ENCODE assay signal across 7 cellular contexts in genomic region chr3:143975549-143976152, GRCh38. TPM values are rescaled to one million over a fixed set of nuclear protein-coding genes. Genes with fewer than 3 reads are reported as not detected.
DNase-seq lines count a peak whose midpoint lies in the region; ATAC-seq, FAIRE-seq and TF ChIP-seq lines count a peak whose summit lies in the region.

No MANE protein-coding gene starts in this region.

- ATAC-seq in activated T-helper 17 cell treated with anti-CD3 and anti-CD28 coated beads, Interleukin-2, amount 50 U/mL, for 72 hours (replicated peaks): no peak
- no peak for ATAC-seq in stimulated activated naive CD8-positive, alpha-beta T cell treated with anti-CD3 and anti-CD28 coated beads, Interleukin-15, amount 100 ng/mL, for 72 hours
- no peak for ATAC-seq in esophagus mucosa

- H3K36me3 ChIP-seq in thyroid gland: no peaks in the 10 kb centered on the region

- H3K27me3 ChIP-seq in thyroid gland: no peaks in the 10 kb centered on the region

- peaks cover 22% of the 10 kb centered on the region for H3K4me1 Mint-ChIP-seq in activated T-helper 17 cell treated with anti-CD3 and anti-CD28 coated beads, Interleukin-2, amount 50 U/mL, for 72 hours
- peaks cover 37% of the 10 kb centered on the region for H3K4me1 Mint-ChIP-seq in stimulated activated naive CD8-positive, alpha-beta T cell treated with anti-CD3 and anti-CD28 coated beads, Interleukin-15, amount 100 ng/mL, for 72 hours

- no peak for TF ChIP-seq POLR2A in thyroid gland (IDR thresholded peaks at IDR 0.05)

- TF ChIP-seq CTCF in GM12864 (IDR thresholded peaks at IDR 0.05; ENCODE audit: low read depth, low read length, missing control alignments) (peak; percentile 48), thyroid gland (IDR thresholded peaks at IDR 0.05) (peak in 5 of 6 experiments; percentile 16 to 68 (median 52))

- intact Hi-C loops in thyroid gland (cut with DNase I): no loop called here

- H3K36me3 Mint-ChIP-seq in activated T-helper 17 cell treated with anti-CD3 and anti-CD28 coated beads, Interleukin-2, amount 50 U/mL, for 72 hours (ENCODE audit: low read depth): peaks cover 23% of the 10 kb centered on the region

- no peak overlapping the region for H3K27ac ChIP-seq in thyroid gland

- H3K27me3 Mint-ChIP-seq in activated T-helper 17 cell treated with anti-CD3 and anti-CD28 coated beads, Interleukin-2, amount 50 U/mL, for 72 hours: no peaks in the 10 kb centered on the region
- no peaks in the 10 kb centered on the region for H3K27me3 Mint-ChIP-seq in stimulated activated naive CD8-positive, alpha-beta T cell treated with anti-CD3 and anti-CD28 coated beads, Interleukin-15, amount 100 ng/mL, for 72 hours

- H3K27ac Mint-ChIP-seq in activated T-helper 17 cell treated with anti-CD3 and anti-CD28 coated beads, Interleukin-2, amount 50 U/mL, for 72 hours: no peak overlapping the region
- no peak overlapping the region for H3K27ac Mint-ChIP-seq in stimulated activated naive CD8-positive, alpha-beta T cell treated with anti-CD3 and anti-CD28 coated beads, Interleukin-15, amount 100 ng/mL, for 72 hours

- H3K4me3 Mint-ChIP-seq in activated T-helper 17 cell treated with anti-CD3 and anti-CD28 coated beads, Interleukin-2, amount 50 U/mL, for 72 hours: peak overlapping the region; percentile 90
- H3K4me3 Mint-ChIP-seq in stimulated activated naive CD8-positive, alpha-beta T cell treated with anti-CD3 and anti-CD28 coated beads, Interleukin-15, amount 100 ng/mL, for 72 hours: no peak overlapping the region

- no peaks in the 10 kb centered on the region for H3K9me3 Mint-ChIP-seq in activated T-helper 17 cell treated with anti-CD3 and anti-CD28 coated beads, Interleukin-2, amount 50 U/mL, for 72 hours
- H3K9me3 Mint-ChIP-seq in stimulated activated naive CD8-positive, alpha-beta T cell treated with anti-CD3 and anti-CD28 coated beads, Interleukin-15, amount 100 ng/mL, for 72 hours: no peaks in the 10 kb centered on the region

- peaks cover 18 to 34% of the 10 kb centered on the region in 2 donors for H3K4me1 ChIP-seq in thyroid gland

- DNase-seq in GM12864 (ENCODE audit: low read depth) (no peak), NAMALWA (ENCODE audit: low spot score) (peak; percentile 80), thyroid gland (no peak)
- DNase-seq in stimulated activated naive CD8-positive, alpha-beta T cell treated with anti-CD3 and anti-CD28 coated beads, Interleukin-15, amount 100 ng/mL, for 72 hours: no peak

- peak; percentile 88 for FAIRE-seq in islet of Langerhans (lab: Jason Lieb, UNC)

- no peaks in the 10 kb centered on the region for H3K9me3 ChIP-seq in thyroid gland

- 27 to 31% methylated on average over 3 of the region's 3 CpGs for WGBS in thyroid gland, 2 donors

- H3K4me3 ChIP-seq in GM12864 (ENCODE audit: low read depth, low read length) (no peak overlapping the region; the same call in 1 of the 2 replicates), thyroid gland (replicated peaks in 1 of 3) (no peak overlapping the region)

RNA-seq across cellular contexts. Expression of gene DIPK2A, which starts 4.0 kb away (rescaled TPM):
- total RNA-seq in activated T-helper 17 cell treated with anti-CD3 and anti-CD28 coated beads, Interleukin-2, amount 50 U/mL, for 72 hours: 10 to 100 TPM; 20.1 to 23.2 TPM
- total RNA-seq in thyroid gland (10 to 100 TPM; 26.5 to 35.7 (median 28.9) TPM), esophagus mucosa (15.8 TPM)
